Comparison of ENCODE assay signal across 9 cellular contexts in genomic region chr1:206012086-206012859, GRCh38. TPM values are rescaled to one million over a fixed set of nuclear protein-coding genes. Genes with fewer than 3 reads are reported as not detected.
DNase-seq lines count a peak whose midpoint lies in the region; ATAC-seq, FAIRE-seq and TF ChIP-seq lines count a peak whose summit lies in the region.
"Had no signal": no experiment of that assay in that cellular context is flagged by ENCODE, and none has a peak within 500 bp of the region (broad histone marks: within the 10 kb centered on the region; RNA-seq: fewer than 3 reads in every experiment).

No MANE protein-coding gene starts in this region.

- ATAC-seq in GM21423 (IDR thresholded peaks at IDR 0.05; ENCODE audit: unreplicated experiment) (peak; percentile 96), HG03565 (IDR thresholded peaks at IDR 0.05; ENCODE audit: unreplicated experiment) (peak; percentile 90)
- peak; percentile 75 to 78 for ATAC-seq in activated CD4-positive, CD25-positive, alpha-beta regulatory T cell treated with anti-CD3 and anti-CD28 coated beads, Interleukin-2, amount 50 U/mL, for 24 hours

- in situ Hi-C loops in transverse colon (cut with MboI; ENCODE audit: low pct_ligation_motif_present in 1 of 4, low pct_unique_long_range_greater_than_20kb in 1 of 4, low sequenced_read_pairs in 3 of 4): no loop called here

- no peak for FAIRE-seq in D721Med (lab: Jason Lieb, UNC)

- no peak for TF ChIP-seq EP300 in transverse colon (IDR thresholded peaks at IDR 0.05; ENCODE audit: low read depth)

- peaks cover 0 to 11% (median 0%) of the 10 kb centered on the region in 4 donors for H3K4me1 ChIP-seq in transverse colon

- H3K36me3 ChIP-seq in transverse colon: no peaks in the 10 kb centered on the region
- H3K36me3 ChIP-seq: cardiac muscle cell had no signal

- 44 to 55% methylated on average over 5 to 16 of the region's 17 CpGs for WGBS in transverse colon (ENCODE audit: low coverage in 1 of 2), 2 donors

- no peak overlapping the region for H3K4me3 ChIP-seq in GM12865 (ENCODE audit: low read depth, low read length)
- H3K4me3 ChIP-seq in transverse colon: no peak overlapping the region
- H3K4me3 ChIP-seq: cardiac muscle cell had no signal

- no peak for TF ChIP-seq CTCF in GM12865 (IDR thresholded peaks at IDR 0.05; ENCODE audit: insufficient read depth, low read depth, low read length, missing control alignments)
- TF ChIP-seq CTCF in transverse colon (IDR thresholded peaks at IDR 0.05): peak in 1 of 5 experiments; percentile 45
- TF ChIP-seq CTCF in D721Med (IDR thresholded peaks at IDR 0.05; ENCODE audit: insufficient read depth, missing control alignments): no peak

- DNase-seq in GM12865 (ENCODE audit: low read depth): peak; percentile 80
- peak; percentile 50 for DNase-seq in islet precursor cell
- DNase-seq in transverse colon: peak; percentile 91
- DNase-seq in NCI-H524 treated with DMSO at 0.1 percent for 48 hours (lab: John Stamatoyannopoulos, UW): no peak
- DNase-seq in D721Med (ENCODE audit: insufficient read length, low spot score): no peak

- no peak for TF ChIP-seq POLR2A in transverse colon (IDR thresholded peaks at IDR 0.05)

- no peaks in the 10 kb centered on the region for H3K9me3 ChIP-seq in transverse colon

- H3K27ac ChIP-seq in transverse colon: peak overlapping the region; percentile 23 to 35 (median 32)
- H3K27ac ChIP-seq: cardiac muscle cell had no signal

- intact Hi-C loops in transverse colon (cut with DNase I; ENCODE audit: low total_unique reads): no loop called here

- no peaks in the 10 kb centered on the region for H3K27me3 ChIP-seq in transverse colon
- H3K27me3 ChIP-seq: cardiac muscle cell had no signal

RNA-seq across cellular contexts. Expression of gene RAB7B, which starts 9.1 kb away (rescaled TPM):
- under 1 TPM in 2 of 4 donors, not detected in 2; 0.27 to 0.32 TPM for total RNA-seq in transverse colon

RNA-seq across cellular contexts. Expression of gene CTSE, which starts 11.4 kb away (rescaled TPM):
- 10 to 100 TPM in 2 of 4 donors, 1 to 10 TPM in 2; 2.6 to 14.3 (median 6.7) TPM for total RNA-seq in transverse colon
- total RNA-seq: cardiac muscle cell had no signal

RNA-seq across cellular contexts. Expression of gene RHEX, which starts 40.7 kb away (rescaled TPM):
- 1 to 10 TPM in 1 of 4 donors, under 1 TPM in 1, not detected in 2; 0.96 to 4.8 TPM for total RNA-seq in transverse colon

Comparison
In these comparisons a context has a peak if more than half of its experiments do, and no peak if none do; other contexts are left out.
1. DNase-seq: peak in GM12865 (single experiment), islet precursor cell (single experiment) and transverse colon (single experiment); none in NCI-H524 treated with DMSO at 0.1 percent for 48 hours (single experiment) and D721Med (single experiment).
2. Peak in every context shown above with its lines, with median percentiles within 50 percentile points of each other: ATAC-seq.